In the genomic region with DNA sequence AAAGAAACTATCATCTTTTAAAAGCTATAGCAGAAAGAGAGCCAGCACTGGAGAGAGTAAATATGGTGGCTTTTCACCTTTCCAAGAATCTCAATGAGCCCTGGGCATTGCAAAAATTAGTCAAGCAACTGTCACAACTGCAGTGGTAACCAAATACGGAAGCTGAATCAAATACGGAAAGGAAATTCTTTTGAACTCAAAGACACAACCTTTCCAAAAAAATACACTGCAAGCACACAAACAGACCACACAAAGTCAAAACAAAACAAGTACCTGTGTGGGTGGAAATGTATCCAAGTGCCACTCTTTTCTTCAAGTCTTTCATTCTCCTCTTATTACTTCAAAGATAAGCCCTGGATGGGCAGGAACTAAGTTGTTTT, we compare ENCODE assay signal across 11 cellular contexts. TPM values are rescaled to one million over a fixed set of nuclear protein-coding genes. Genes with fewer than 3 reads are reported as not detected.
DNase-seq lines count a peak whose midpoint lies in the region; ATAC-seq and TF ChIP-seq lines count a peak whose summit lies in the region.
"Had no signal": no experiment of that assay in that cellular context is flagged by ENCODE, and none has a peak within 500 bp of the region (broad histone marks: within the 10 kb centered on the region; RNA-seq: fewer than 3 reads in every experiment).

No MANE protein-coding gene starts in this region.

- CTCF ChIA-PET in RWPE1 (lab: Yijun Ruan, JAX): no interaction called here

- peaks cover 56% of the 10 kb centered on the region for H3K4me1 ChIP-seq in mucosa of descending colon (ENCODE audit: low read depth)

- TF ChIP-seq CTCF in GM13977 (IDR thresholded peaks at IDR 0.05; ENCODE audit: extremely low read depth, insufficient read depth, missing control alignments) (no peak), endothelial cell (IDR thresholded peaks at IDR 0.05; ENCODE audit: unreplicated experiment) (no peak), mucosa of descending colon (IDR thresholded peaks at IDR 0.05) (no peak), RWPE1 (conservative IDR thresholded peaks at IDR 0.05; ENCODE audit: low read depth) (no peak)

- no peak overlapping the region for H3K27ac ChIP-seq in RWPE1
- H3K27ac ChIP-seq: VCaP had no signal

- H3K27me3 Mint-ChIP-seq in endothelial cell (ENCODE audit: unreplicated experiment): peaks cover 5% of the 10 kb centered on the region

- ATAC-seq in GM21576 (IDR thresholded peaks at IDR 0.05; ENCODE audit: unreplicated experiment): peak; percentile 65
- no peak for ATAC-seq in mucosa of descending colon

- peaks cover 7% of the 10 kb centered on the region for H3K36me3 Mint-ChIP-seq in endothelial cell (ENCODE audit: low read depth, unreplicated experiment)

- H3K4me3 ChIP-seq in mucosa of descending colon: no peak overlapping the region

- in situ Hi-C loops in GM13977 (cut with MboI; ENCODE audit: low pct_unique_long_range_greater_than_20kb, low sequenced_read_pairs, unreplicated experiment): no loop called here

- intact Hi-C loops in mucosa of descending colon (cut with DNase I, micrococcal nuclease): no loop called here

- POLR2A ChIA-PET in RWPE1 (lab: Yijun Ruan, JAX; ENCODE audit: low non-redundant PET): no interaction called here

- DNase-seq in GM13977 (ENCODE audit: low spot score) (peak; percentile 56), M059J (ENCODE audit: low read depth) (peak; percentile 40), endothelial cell (ENCODE audit: low spot score) (no peak), mucosa of descending colon (no peak), NCI-H128 (lab: John Stamatoyannopoulos, UW; ENCODE audit: unreplicated experiment) (no peak), RWPE1 (ENCODE audit: low spot score) (no peak)
- no peak for DNase-seq in stimulated activated naive CD4-positive, alpha-beta T cell (lab: John Stamatoyannopoulos, UW)
- DNase-seq: EL, islet precursor cell had no signal

- H3K9me3 ChIP-seq in mucosa of descending colon: no peaks in the 10 kb centered on the region

- peaks cover 41% of the 10 kb centered on the region for H3K4me1 Mint-ChIP-seq in endothelial cell (ENCODE audit: unreplicated experiment)

- H3K9me3 Mint-ChIP-seq in endothelial cell (ENCODE audit: unreplicated experiment): no peaks in the 10 kb centered on the region

- no peak overlapping the region for H3K27ac Mint-ChIP-seq in endothelial cell (ENCODE audit: unreplicated experiment)

- H3K4me3 Mint-ChIP-seq in endothelial cell (ENCODE audit: unreplicated experiment): peak overlapping the region; percentile 5

- no peaks in the 10 kb centered on the region for H3K36me3 ChIP-seq in mucosa of descending colon (ENCODE audit: low read depth)

RNA-seq across cellular contexts. Expression of a gene that starts 17.6 kb away (rescaled TPM):
- total RNA-seq in M059J (2014; rRNA removed; shearing (Covaris generic)): 28.9 and 36.1 TPM in 2 replicates
- 120 TPM for total RNA-seq in endothelial cell (ENCODE audit: unreplicated experiment)
- total RNA-seq in mucosa of descending colon: 10 to 100 TPM; 42.5 to 51.3 (median 46.4) TPM

Comparison
In these comparisons a context has a peak if more than half of its experiments do, and no peak if none do; other contexts are left out.
1. DNase-seq: peak in GM13977 (single experiment) and M059J (single experiment); none in endothelial cell (single experiment), mucosa of descending colon (0 of 3), stimulated activated naive CD4-positive, alpha-beta T cell (0 of 6), NCI-H128 (single experiment) and RWPE1 (single experiment).